29 cellular contexts compared by ENCODE assay signal in genomic region chr4:6932475-6932874, GRCh38.
"Had no signal": no experiment of that assay in that cellular context is flagged by ENCODE, and none has a peak within 500 bp of the region (broad histone marks: within the 10 kb centered on the region; RNA-seq: fewer than 3 reads in every experiment).

No MANE protein-coding gene starts in this region.

- ATAC-seq: activated CD4-positive, alpha-beta T cell treated with anti-CD3 and anti-CD28 coated beads for 36 hours; activated CD8-positive, alpha-beta memory T cell treated with anti-CD3 and anti-CD28 coated beads, Interleukin-2, amount 10 ng/mL, durations not matched to agents 7 days and 5 days; activated CD8-positive, alpha-beta T cell treated with anti-CD3 and anti-CD28 coated beads, Interleukin-2, amount 10 ng/mL, durations not matched to agents 7 days and 5 days; gastrocnemius medialis; left cardiac atrium; psoas muscle had no signal

- H3K4me3 ChIP-seq: gastrocnemius medialis, psoas muscle, smooth muscle cell, testis, uterus had no signal

- H3K36me3 ChIP-seq: gastrocnemius medialis, uterus had no signal

- H2AFZ ChIP-seq: parathyroid adenoma had no signal

- H3K4me1 ChIP-seq: parathyroid adenoma had no signal

- H3K9ac ChIP-seq: parathyroid adenoma had no signal

- H3K27me3 Mint-ChIP-seq: activated B cell treated with CpG ODN at 0.5 μM for 24 hours; activated CD4-positive, alpha-beta T cell treated with anti-CD3 and anti-CD28 coated beads for 36 hours; activated CD8-positive, alpha-beta memory T cell treated with anti-CD3 and anti-CD28 coated beads, Interleukin-2, amount 10 ng/mL, durations not matched to agents 7 days and 5 days; activated naive CD8-positive, alpha-beta T cell; central memory CD8-positive, alpha-beta T cell had no signal

- H3K4me3 Mint-ChIP-seq: activated B cell treated with CpG ODN at 0.5 μM for 24 hours; activated CD4-positive, alpha-beta T cell treated with anti-CD3 and anti-CD28 coated beads for 36 hours; activated CD8-positive, alpha-beta memory T cell treated with anti-CD3 and anti-CD28 coated beads, Interleukin-2, amount 10 ng/mL, durations not matched to agents 7 days and 5 days; activated CD8-positive, alpha-beta T cell treated with anti-CD3 and anti-CD28 coated beads, Interleukin-2, amount 10 ng/mL, durations not matched to agents 7 days and 5 days; activated naive CD8-positive, alpha-beta T cell; central memory CD8-positive, alpha-beta T cell; nephron progenitor cell had no signal

- H3K27ac ChIP-seq: gastrocnemius medialis, parathyroid adenoma, psoas muscle, testis, uterus had no signal

- H3K9me3 Mint-ChIP-seq: activated T-helper 2 cell treated with anti-CD3 and anti-CD28 coated beads, Interferon-gamma antibody, Interleukin-2, Interleukin-4, amounts not matched to agents 10 μg/mL and 5 μg/mL and 100 μg/mL, durations not matched to agents 14 hours and 24 hours and 36 hours; central memory CD8-positive, alpha-beta T cell had no signal

- H3K27me3 ChIP-seq: gastrocnemius medialis, testis, uterus had no signal

- DNase-seq: activated B cell treated with CpG ODN at 0.5 μM for 24 hours; activated CD4-positive, alpha-beta T cell treated with anti-CD3 and anti-CD28 coated beads for 36 hours; activated CD8-positive, alpha-beta memory T cell treated with anti-CD3 and anti-CD28 coated beads, Interleukin-2, amount 10 ng/mL, durations not matched to agents 7 days and 5 days; activated CD8-positive, alpha-beta T cell treated with anti-CD3 and anti-CD28 coated beads, Interleukin-2, amount 10 ng/mL, durations not matched to agents 7 days and 5 days; activated T-cell treated with anti-CD3 and anti-CD28 coated beads, Interleukin-2, amount 50 U/mL, for 48 hours; anterior cingulate cortex; effector memory CD4-positive, alpha-beta T cell; gastrocnemius medialis; glutamatergic neuron; hippocampal formation; left cardiac atrium; mammary epithelial cell; nephron progenitor cell; occipital lobe; psoas muscle; stimulated activated CD4-positive, alpha-beta T cell treated with anti-CD3 and anti-CD28 coated beads, Interleukin-1b, Interleukin-23, amount 100 ng/mL, for 48 hours; stimulated activated CD4-positive, alpha-beta T cell treated with anti-CD3 and anti-CD28 coated beads, Interleukin-4, amount 100 ng/mL, for 4 hours; stimulated activated CD8-positive, alpha-beta memory T cell treated with anti-CD3 and anti-CD28 coated beads, Interleukin-4, amount 100 ng/mL, for 48 hours; stimulated activated naive CD4-positive, alpha-beta T cell treated with Interleukin-2 at 50 U/mL for 16 hours; T-helper 2 cell; testis; trophoblast cell; uterus had no signal

- H3K27ac Mint-ChIP-seq: activated B cell treated with CpG ODN at 0.5 μM for 24 hours; activated CD4-positive, alpha-beta T cell treated with anti-CD3 and anti-CD28 coated beads for 36 hours; activated CD8-positive, alpha-beta memory T cell treated with anti-CD3 and anti-CD28 coated beads, Interleukin-2, amount 10 ng/mL, durations not matched to agents 7 days and 5 days; activated CD8-positive, alpha-beta T cell treated with anti-CD3 and anti-CD28 coated beads, Interleukin-2, amount 10 ng/mL, durations not matched to agents 7 days and 5 days; activated naive CD8-positive, alpha-beta T cell; activated T-helper 2 cell treated with anti-CD3 and anti-CD28 coated beads, Interferon-gamma antibody, Interleukin-2, Interleukin-4, amounts not matched to agents 10 μg/mL and 5 μg/mL and 100 μg/mL, durations not matched to agents 14 hours and 24 hours and 36 hours; nephron progenitor cell had no signal

- FAIRE-seq: keratinocyte had no signal

- H3K4me2 ChIP-seq: smooth muscle cell had no signal

- H3K9me3 ChIP-seq: gastrocnemius medialis, psoas muscle, testis, uterus had no signal
